Comparison of ENCODE assay signal across 11 cellular contexts in the genomic region with DNA sequence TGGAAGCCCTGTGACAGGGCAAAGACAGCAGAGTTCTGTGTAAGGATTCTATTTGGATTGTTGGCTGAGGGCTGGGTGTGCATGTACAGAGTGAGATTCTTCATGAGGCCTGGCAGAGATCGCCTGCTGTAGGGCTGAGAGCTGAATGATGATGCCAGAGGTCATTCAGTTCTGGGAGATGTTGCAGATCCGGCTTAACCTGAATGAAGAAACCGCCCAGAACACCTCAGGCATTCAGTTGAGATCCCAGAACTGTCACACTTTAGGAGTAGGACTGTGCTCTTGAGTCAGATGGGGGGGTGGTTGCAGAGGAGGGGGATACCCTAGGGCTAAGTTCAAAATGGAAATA. TPM values are rescaled to one million over a fixed set of nuclear protein-coding genes. Genes with fewer than 3 reads are reported as not detected.
DNase-seq lines count a peak whose midpoint lies in the region; ATAC-seq and TF ChIP-seq lines count a peak whose summit lies in the region.
"Had no signal": no experiment of that assay in that cellular context is flagged by ENCODE, and none has a peak within 500 bp of the region (broad histone marks: within the 10 kb centered on the region; RNA-seq: fewer than 3 reads in every experiment).

No MANE protein-coding gene starts in this region.

- no peak overlapping the region for H2AFZ ChIP-seq in Loucy (ENCODE audit: low read length)
- no peak overlapping the region for H2AFZ ChIP-seq in mammary epithelial cell (ENCODE audit: low read depth, low read length)

- peaks cover 5% of the 10 kb centered on the region for H3K27me3 Mint-ChIP-seq in Caco-2 (ENCODE audit: insufficient read depth, unreplicated experiment)
- no peaks in the 10 kb centered on the region for H3K27me3 Mint-ChIP-seq in naive thymus-derived CD8-positive, alpha-beta T cell

- POLR2A ChIA-PET in Caco-2 (lab: Charles Lee) = no interaction called here
- POLR2A ChIA-PET in naive thymus-derived CD8-positive, alpha-beta T cell (lab: Charles Lee) = interaction anchor here (0.7 to 52.2 kb wide), 3 partner anchors 34 to 132 kb away, joined by 3 to 2215 read pairs (median 4); partner anchors contain the start of gene EVL

- no peaks in the 10 kb centered on the region for H3K36me3 ChIP-seq in Caco-2 (ENCODE audit: control insufficient read depth, insufficient read depth, low read length)
- no peaks in the 10 kb centered on the region for H3K36me3 ChIP-seq in Loucy (ENCODE audit: insufficient read depth, low read length)
- H3K36me3 ChIP-seq in mammary epithelial cell (ENCODE audit: insufficient read depth, low read length) = no peaks in the 10 kb centered on the region
- H3K36me3 ChIP-seq in MG63 = no peaks in the 10 kb centered on the region
- H3K36me3 ChIP-seq: brain microvascular endothelial cell had no signal

- H3K4me3 Mint-ChIP-seq in Caco-2 (ENCODE audit: unreplicated experiment) = no peak overlapping the region
- peak overlapping the region in 9 of 10 donors; percentile 50 to 82 (median 72) for H3K4me3 Mint-ChIP-seq in naive thymus-derived CD8-positive, alpha-beta T cell

- no peaks in the 10 kb centered on the region for H3K4me1 ChIP-seq in Caco-2
- H3K4me1 ChIP-seq in Loucy (ENCODE audit: insufficient read depth, low read length, poor library complexity, severe bottlenecking) = peaks cover 75% of the 10 kb centered on the region
- H3K4me1 ChIP-seq in mammary epithelial cell (ENCODE audit: insufficient read depth, low read length) = peaks cover 31% of the 10 kb centered on the region

- H3K9me2 ChIP-seq in Loucy (replicated peaks; ENCODE audit: low read depth, low read length) = no peaks in the 10 kb centered on the region

- H3K27ac ChIP-seq in mammary epithelial cell (ENCODE audit: insufficient read depth, low read depth, low read length) = no peak overlapping the region
- H3K27ac ChIP-seq: brain microvascular endothelial cell had no signal

- peaks cover 9% of the 10 kb centered on the region for H3F3A ChIP-seq in Loucy (ENCODE audit: low read depth)

- no peak for ATAC-seq in naive thymus-derived CD8-positive, alpha-beta T cell
- ATAC-seq in GM18517 (IDR thresholded peaks at IDR 0.05; ENCODE audit: unreplicated experiment) (no peak), GM18511 (IDR thresholded peaks at IDR 0.05; ENCODE audit: unreplicated experiment) (no peak)

- H3K27me3 ChIP-seq in Caco-2 (replicated peaks; ENCODE audit: control insufficient read depth, insufficient read depth, low read length) (no peaks in the 10 kb centered on the region), Loucy (ENCODE audit: insufficient read depth, low read length, poor library complexity, severe bottlenecking) (no peaks in the 10 kb centered on the region), mammary epithelial cell (ENCODE audit: insufficient read depth, low read length) (no peaks in the 10 kb centered on the region), MG63 (no peaks in the 10 kb centered on the region)
- H3K27me3 ChIP-seq: brain microvascular endothelial cell had no signal

- BruUV-seq in Caco-2 (replicated peaks; lab: Mats Ljungman, UMichigan) (no TSS peak), mammary epithelial cell (replicated peaks; lab: Mats Ljungman, UMichigan) (no TSS peak)

- TF ChIP-seq CTCF in Caco-2 (IDR thresholded peaks at IDR 0.05; ENCODE audit: insufficient read depth in 1 of 2, low read depth in 1 of 2, low read length in 1 of 2, severe bottlenecking in 1 of 2, unreplicated experiment in 1 of 2) (no peak), Loucy (conservative IDR thresholded peaks at IDR 0.05; ENCODE audit: low read length) (no peak), mammary epithelial cell (conservative IDR thresholded peaks at IDR 0.05 in 1 of 2, IDR thresholded peaks at IDR 0.05 in 1 of 2; ENCODE audit: extremely low read depth in 1 of 2, insufficient read depth in 1 of 2, low read depth in 1 of 2, low read length in 2 of 2) (no peak)

- H3K27ac Mint-ChIP-seq in Caco-2 (ENCODE audit: unreplicated experiment) = no peak overlapping the region
- H3K27ac Mint-ChIP-seq in naive thymus-derived CD8-positive, alpha-beta T cell = peak overlapping the region; percentile 88 to 99 (median 91)

- H3K4me1 Mint-ChIP-seq in Caco-2 (ENCODE audit: low read depth, unreplicated experiment) = no peaks in the 10 kb centered on the region
- peaks cover 44 to 80% (median 74%) of the 10 kb centered on the region in 4 donors for H3K4me1 Mint-ChIP-seq in naive thymus-derived CD8-positive, alpha-beta T cell

- H3K4me2 ChIP-seq in Loucy (ENCODE audit: low read depth, low read length, poor library complexity, severe bottlenecking) (no peak overlapping the region), mammary epithelial cell (ENCODE audit: insufficient read depth, low read depth, low read length) (peak overlapping the region; percentile 27)

- H3K9me3 ChIP-seq in Caco-2 = no peaks in the 10 kb centered on the region
- H3K9me3 ChIP-seq in Loucy (ENCODE audit: insufficient read depth, low read depth, low read length) = no peaks in the 10 kb centered on the region
- no peaks in the 10 kb centered on the region for H3K9me3 ChIP-seq in mammary epithelial cell (replicated peaks; ENCODE audit: insufficient read depth, low read length)
- no peaks in the 10 kb centered on the region for H3K9me3 ChIP-seq in MG63

- H3K79me2 ChIP-seq in Loucy (ENCODE audit: insufficient read depth, low read length) (peaks cover 93% of the 10 kb centered on the region), mammary epithelial cell (ENCODE audit: insufficient read depth, low read length) (peaks cover 10% of the 10 kb centered on the region)

- no peaks in the 10 kb centered on the region for H3K36me3 Mint-ChIP-seq in Caco-2 (ENCODE audit: insufficient read depth, unreplicated experiment)
- no peaks in the 10 kb centered on the region for H3K36me3 Mint-ChIP-seq in naive thymus-derived CD8-positive, alpha-beta T cell

- in situ Hi-C loops in mammary epithelial cell (cut with MboI; ENCODE audit: low sequenced_read_pairs in 2 of 2) = loop anchor here (25.0 kb wide), 1 partner anchor 128 kb away; no protein-coding TSS in a partner anchor

- 4% methylated on average over 3 of the region's 3 CpGs for WGBS in mammary epithelial cell (ENCODE audit: low coverage, missing lambda C conversion rate)

- dilution Hi-C loops in mammary epithelial cell (cut with HindIII; ENCODE audit: low sequenced_read_pairs) = no loop called here

- H3K9ac ChIP-seq in Loucy (ENCODE audit: low read depth, low read length, poor library complexity, severe bottlenecking) = peak overlapping the region; percentile 2
- H3K9ac ChIP-seq in mammary epithelial cell (ENCODE audit: insufficient read depth, low read length) = no peak overlapping the region

- CTCF ChIA-PET in Caco-2 (lab: Charles Lee) = no interaction called here
- CTCF ChIA-PET in mammary epithelial cell (lab: Charles Lee; ENCODE audit: low non-redundant PET) = no interaction called here

- DNase-seq in Caco-2 (peak; percentile 30 to 51), mammary epithelial cell (peak; percentile 82), MG63 (no peak)
- DNase-seq in naive thymus-derived CD8-positive, alpha-beta T cell = no peak
- DNase-seq: activated CD8-positive, alpha-beta memory T cell treated with anti-CD3 and anti-CD28 coated beads, Interleukin-2, amount 50 U/mL, for 48 hours; brain microvascular endothelial cell; COR-L47; midbrain had no signal

- intact Hi-C loops in Caco-2 (cut with micrococcal nuclease; ENCODE audit: unreplicated experiment) = loop anchor here (5.0 kb wide), 1 partner anchor 133 kb away; no protein-coding TSS in a partner anchor
- intact Hi-C loops in mammary epithelial cell (cut with micrococcal nuclease) = no loop called here

- no peaks in the 10 kb centered on the region for H3K9me3 Mint-ChIP-seq in Caco-2 (ENCODE audit: unreplicated experiment)
- no peaks in the 10 kb centered on the region for H3K9me3 Mint-ChIP-seq in naive thymus-derived CD8-positive, alpha-beta T cell

- H3K4me3 ChIP-seq in Caco-2 (ENCODE audit: low read depth, low read length) (no peak overlapping the region), Loucy (ENCODE audit: low read length, poor library complexity, severe bottlenecking) (no peak overlapping the region), mammary epithelial cell (replicated peaks in 1 of 3; ENCODE audit: insufficient read depth in 1 of 3, low read depth in 2 of 3, low read length in 3 of 3) (no peak overlapping the region), MG63 (no peak overlapping the region)

- H4K20me1 ChIP-seq in Loucy (ENCODE audit: insufficient read depth, low read length, poor library complexity, severe bottlenecking) (peaks cover 6% of the 10 kb centered on the region), mammary epithelial cell (ENCODE audit: insufficient read depth, low read length) (no peaks in the 10 kb centered on the region)

RNA-seq across cellular contexts. Expression of gene EVL, which starts 5.8 kb away (rescaled TPM):
- total RNA-seq in Caco-2 (2022) (14.2 and 16.4 TPM in 2 replicates), mammary epithelial cell (10 to 100 TPM; 11.8 to 38.9 TPM)
- polyA plus RNA-seq in mammary epithelial cell = 20.4 TPM
- polyA minus RNA-seq in mammary epithelial cell = 31.2 TPM
- 1,000 to 10,000 TPM; 1,491 to 1,493 TPM for total RNA-seq in naive thymus-derived CD8-positive, alpha-beta T cell
- 100 to 1,000 TPM; 111 to 153 (median 148) TPM for polyA plus RNA-seq in naive thymus-derived CD8-positive, alpha-beta T cell
- total RNA-seq in MG63 (2014; rRNA removed; shearing (Covaris generic); ENCODE audit: low replicate concordance) = 17.3 and 17.9 TPM in 2 replicates

Comparison
In these comparisons a context has a peak if more than half of its experiments do, and no peak if none do; other contexts are left out.
1. DNase-seq: peak in Caco-2 (2 of 2) and mammary epithelial cell (single experiment); none in naive thymus-derived CD8-positive, alpha-beta T cell (0 of 10) and MG63 (single experiment).
2. RNA of gene EVL, which starts 5.8 kb away (total RNA-seq): 1,491 to 1,493 TPM in naive thymus-derived CD8-positive, alpha-beta T cell; 11.8 to 38.9 TPM in mammary epithelial cell, 17.3 to 17.9 TPM in MG63 and 14.2 to 16.4 TPM in Caco-2; every median in the first group is over 10 times any median in the second.